ENCODE assay signal across 11 cellular contexts in the genomic region with DNA sequence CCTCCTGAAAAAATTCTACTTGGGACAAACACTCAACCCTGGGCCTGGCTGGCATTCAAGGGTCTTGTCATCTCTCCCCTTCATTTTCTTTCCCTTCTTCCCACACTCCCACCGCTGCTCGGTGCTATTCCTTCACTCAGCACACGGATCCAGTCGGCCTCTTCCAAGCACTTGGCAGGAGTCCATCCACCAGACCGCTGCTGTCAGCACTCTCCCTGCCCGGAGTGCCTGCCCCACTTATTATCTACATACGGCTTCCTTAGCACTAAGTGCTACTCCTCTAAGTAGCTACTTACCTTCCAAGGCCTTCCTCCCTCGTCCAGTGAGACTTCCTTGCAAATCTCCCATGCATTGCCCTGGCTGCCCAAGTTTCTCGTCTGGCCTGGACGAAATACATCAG. TPM values are rescaled to one million over a fixed set of nuclear protein-coding genes. Genes with fewer than 3 reads are reported as not detected.
DNase-seq lines count a peak whose midpoint lies in the region; ATAC-seq and TF ChIP-seq lines count a peak whose summit lies in the region.
"Had no signal": no experiment of that assay in that cellular context is flagged by ENCODE, and none has a peak within 500 bp of the region (broad histone marks: within the 10 kb centered on the region; RNA-seq: fewer than 3 reads in every experiment).

No MANE protein-coding gene starts in this region.

- intact Hi-C loops in IMR-90 (cut with micrococcal nuclease) = no loop called here
- intact Hi-C loops in sigmoid colon (cut with DNase I) = no loop called here

- no peak overlapping the region for H4K5ac ChIP-seq in IMR-90 (ENCODE audit: low read depth, low read length)

- H2AFZ ChIP-seq in IMR-90 (replicated peaks; ENCODE audit: low read length, poor library complexity) = peak overlapping the region; percentile 3

- dilution Hi-C loops in IMR-90 (cut with HindIII; ENCODE audit: low sequenced_read_pairs, unreplicated experiment) = no loop called here

- H3K4me2 ChIP-seq in IMR-90 (ENCODE audit: low read depth, low read length) = no peak overlapping the region

- H2BK20ac ChIP-seq in IMR-90 (ENCODE audit: low read depth, low read length) = no peak overlapping the region

- H4K20me1 ChIP-seq in IMR-90 (ENCODE audit: insufficient read depth, low read length) = no peaks in the 10 kb centered on the region

- H3K36me3 ChIP-seq in IMR-90 (ENCODE audit: control insufficient read depth, insufficient read depth, low read length) (no peaks in the 10 kb centered on the region), cardiac muscle cell (no peaks in the 10 kb centered on the region), sigmoid colon (no peaks in the 10 kb centered on the region)

- H2BK120ac ChIP-seq in IMR-90 (ENCODE audit: low read depth, low read length) = no peak overlapping the region

- no peak overlapping the region for H3K23ac ChIP-seq in IMR-90 (ENCODE audit: low read depth, low read length)

- peaks cover 5% of the 10 kb centered on the region for H3K27me3 ChIP-seq in IMR-90 (ENCODE audit: control insufficient read depth, insufficient read depth, low read length)
- H3K27me3 ChIP-seq in cardiac muscle cell = peaks cover 6% of the 10 kb centered on the region
- H3K27me3 ChIP-seq in sigmoid colon = no peaks in the 10 kb centered on the region

- H3K18ac ChIP-seq in IMR-90 (ENCODE audit: low read depth, low read length) = no peak overlapping the region

- POLR2A ChIA-PET in IMR-90 (lab: Charles Lee; ENCODE audit: unreplicated experiment) = no interaction called here

- H3K14ac ChIP-seq in IMR-90 (replicated peaks; ENCODE audit: low read depth, low read length) = no peak overlapping the region

- H3K4me3 ChIP-seq in IMR-90 (ENCODE audit: insufficient read depth, low read depth, low read length) (no peak overlapping the region), cardiac muscle cell (no peak overlapping the region), sigmoid colon (no peak overlapping the region)

- no peak overlapping the region for H2AK5ac ChIP-seq in IMR-90 (ENCODE audit: low read depth, low read length)

- no peak overlapping the region for H2BK15ac ChIP-seq in IMR-90 (ENCODE audit: low read depth, low read length)

- H3K9me3 ChIP-seq in IMR-90 (ENCODE audit: control insufficient read depth, insufficient read depth, low read length) (peaks cover 5% of the 10 kb centered on the region; the same call in 1 of the 2 replicates), cardiac muscle cell (ENCODE audit: low read depth) (no peaks in the 10 kb centered on the region), sigmoid colon (no peaks in the 10 kb centered on the region)

- H3K9me1 ChIP-seq in IMR-90 (ENCODE audit: insufficient read depth, low read length) = no peaks in the 10 kb centered on the region

- no peak overlapping the region for H3K56ac ChIP-seq in IMR-90 (ENCODE audit: extremely low read depth, insufficient read depth, low read length)

- DNase-seq in IMR-90 (no peak), cardiac muscle cell (ENCODE audit: low read depth in 1 of 2, low spot score in 1 of 2) (peak; percentile 61 to 90), sigmoid colon (peak; percentile 79), anterior cingulate cortex (lab: John Stamatoyannopoulos, UW) (no peak), NOMO-1 (lab: John Stamatoyannopoulos, UW; ENCODE audit: unreplicated experiment in 2 of 2) (no peak)
- DNase-seq in stimulated activated naive CD4-positive, alpha-beta T cell (lab: John Stamatoyannopoulos, UW) = no peak
- DNase-seq: activated CD4-positive, alpha-beta T cell treated with anti-CD3 and anti-CD28 coated beads, Interleukin-2, amount 10 ng/mL, durations not matched to agents 24 days and 14 days; erythroblast; SW 1271 had no signal

- H3K27ac ChIP-seq in IMR-90 (ENCODE audit: insufficient read depth, low read length) (no peak overlapping the region), cardiac muscle cell (no peak overlapping the region), sigmoid colon (no peak overlapping the region)

- H3K4me1 ChIP-seq in IMR-90 (ENCODE audit: control insufficient read depth, insufficient read depth, low read length) (no peaks in the 10 kb centered on the region), cardiac muscle cell (ENCODE audit: low read depth) (no peaks in the 10 kb centered on the region), sigmoid colon (peaks cover 0 to 7% (median 0%) of the 10 kb centered on the region in 4 donors)

- BruUV-seq in IMR-90 (replicated peaks; lab: Mats Ljungman, UMichigan) = no TSS peak

- H4K8ac ChIP-seq in IMR-90 (ENCODE audit: low read depth in 2 of 2, low read length in 2 of 2) = no peak overlapping the region

- CTCF ChIA-PET in IMR-90 (lab: Yijun Ruan, JAX) = no interaction called here

- no peak overlapping the region for H3K9ac ChIP-seq in IMR-90 (ENCODE audit: low read depth, low read length)

- H4K91ac ChIP-seq in IMR-90 (ENCODE audit: insufficient read depth, low read depth, low read length) = no peak overlapping the region

- TF ChIP-seq CTCF in IMR-90 (conservative IDR thresholded peaks at IDR 0.05; ENCODE audit: low read depth, low read length) = no peak
- TF ChIP-seq CTCF in cardiac muscle cell (IDR thresholded peaks at IDR 0.05; ENCODE audit: low read depth, low read length) = no peak
- TF ChIP-seq CTCF in sigmoid colon (IDR thresholded peaks at IDR 0.05) = no peak

- WGBS in IMR-90 (ENCODE audit: extremely low coverage in 2 of 2, insufficient read length in 1 of 2), 2 experiments = 42% methylated on average over 6 of the region's 10 CpGs; no CpG with 5 or more reads in 1 of the 2 experiments
- WGBS in sigmoid colon, 2 donors = 21 to 62% methylated on average over 10 of the region's 10 CpGs

- no peak overlapping the region for H3K4ac ChIP-seq in IMR-90 (ENCODE audit: low read depth, low read length)

- ATAC-seq in IMR-90 (ENCODE audit: low read depth) (no peak), SK-N-SH treated with all-trans-retinoic acid at 6 μM for 48 hours (peak; percentile 82), HG02642 (IDR thresholded peaks at IDR 0.05; ENCODE audit: poor library complexity, unreplicated experiment) (no peak)

- no peak overlapping the region for H2AK9ac ChIP-seq in IMR-90 (replicated peaks; ENCODE audit: low read depth, low read length, poor library complexity)

- no peak for TF ChIP-seq POLR2A in IMR-90 (IDR thresholded peaks at IDR 0.05; ENCODE audit: low read depth, low read length)
- TF ChIP-seq POLR2A in sigmoid colon (IDR thresholded peaks at IDR 0.05) = no peak

- H2BK5ac ChIP-seq in IMR-90 (ENCODE audit: low read depth, low read length, poor library complexity, severe bottlenecking) = no peak overlapping the region

- no peak for TF ChIP-seq EP300 in sigmoid colon (IDR thresholded peaks at IDR 0.05)

- no peak for TF ChIP-seq RAD21 in IMR-90 (IDR thresholded peaks at IDR 0.05; ENCODE audit: low read length)

- H3K79me1 ChIP-seq in IMR-90 (ENCODE audit: low read depth in 1 of 2, low read length in 2 of 2) = no peaks in the 10 kb centered on the region

- in situ Hi-C loops in IMR-90 (cut with MboI; ENCODE audit: low sequenced_read_pairs) = no loop called here

TF ChIP-seq in IMR-90, 13 proteins besides CTCF, POLR2A, EP300 and RAD21:
- TF ChIP-seq RCOR1 (IDR thresholded peaks at IDR 0.05; ENCODE audit: insufficient replicate concordance, low read length) (no peak), FOS (IDR thresholded peaks at IDR 0.05; ENCODE audit: low read depth, low read length) (no peak), MAZ (IDR thresholded peaks at IDR 0.05; ENCODE audit: borderline replicate concordance, low read depth, low read length) (no peak), ELK1 (IDR thresholded peaks at IDR 0.05; ENCODE audit: borderline replicate concordance, low read depth, low read length) (no peak), BHLHE40 (IDR thresholded peaks at IDR 0.05; ENCODE audit: low read depth, low read length) (no peak)

TF ChIP-seq in SK-N-SH treated with all-trans-retinoic acid at 6 μM for 48 hours, 23 proteins besides CTCF, POLR2A, EP300 and RAD21:
- TF ChIP-seq ZFP30 (CRISPR knock-in tag; IDR thresholded peaks at IDR 0.05) = no peak
- peak; percentile 27; the same call in 1 of the 2 replicates for TF ChIP-seq ISL1 (CRISPR knock-in tag; IDR thresholded peaks at IDR 0.05)
- TF ChIP-seq CREB5 (CRISPR knock-in tag; IDR thresholded peaks at IDR 0.05; ENCODE audit: low read depth) = no peak

RNA-seq across cellular contexts. Expression of gene CALM1, which starts 29.8 kb away (rescaled TPM):
- total RNA-seq in IMR-90 (2012; rRNA removed) (72.9 and 206 TPM in 2 replicates), cardiac muscle cell (65.6 and 74.6 TPM in 2 replicates), sigmoid colon (100 to 1,000 TPM; 647 to 889 (median 818) TPM)
- polyA plus RNA-seq in IMR-90 (2012; rRNA removed) (188 and 231 TPM in 2 replicates), cardiac muscle cell (174 and 236 TPM in 2 replicates), sigmoid colon (100 to 1,000 TPM; 404 to 722 (median 541) TPM)
- 282 and 543 TPM in 2 replicates for polyA plus RNA-seq in IMR-90 (2012; cell fraction: cytosol; rRNA removed)
- 112 and 173 TPM in 2 replicates for polyA plus RNA-seq in IMR-90 (2012; cell fraction: nucleus; rRNA removed; ENCODE audit: low replicate concordance)

Comparison
In these comparisons a context has a peak if more than half of its experiments do, and no peak if none do; other contexts are left out.
1. DNase-seq: peak in cardiac muscle cell (2 of 2) and sigmoid colon (single experiment); none in IMR-90 (single experiment), stimulated activated naive CD4-positive, alpha-beta T cell (0 of 6), anterior cingulate cortex (0 of 58) and NOMO-1 (0 of 2).